20 cellular contexts compared by ENCODE assay signal in the genomic region with DNA sequence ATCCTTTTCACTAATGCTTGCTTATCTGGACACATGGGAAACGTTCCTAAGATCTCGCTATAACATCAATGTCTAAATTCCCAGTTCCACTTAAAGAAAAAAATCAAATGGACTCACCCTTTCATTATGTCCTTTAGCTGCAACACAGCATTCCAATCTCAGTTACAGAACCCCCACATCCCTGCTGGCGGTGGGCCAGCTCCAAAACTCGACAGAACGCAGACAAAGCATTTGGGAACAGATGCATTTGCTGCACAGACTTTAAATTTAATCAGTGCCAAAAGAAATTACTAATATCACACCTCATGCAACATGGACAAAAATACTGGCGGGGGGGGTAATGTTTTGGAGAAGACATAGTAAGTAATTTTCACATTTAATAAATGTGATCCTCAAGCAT.
DNase-seq lines count a peak whose midpoint lies in the region; ATAC-seq, FAIRE-seq and TF ChIP-seq lines count a peak whose summit lies in the region.
"Had no signal": no experiment of that assay in that cellular context is flagged by ENCODE, and none has a peak within 500 bp of the region (broad histone marks: within the 10 kb centered on the region; RNA-seq: fewer than 3 reads in every experiment).

No MANE protein-coding gene starts in this region.

- H3K27ac ChIP-seq in K562 (ENCODE audit: extremely low read depth, low read depth, low read length), result no peak overlapping the region
- H3K27ac ChIP-seq: A549, ascending aorta had no signal

- no peaks in the 10 kb centered on the region for H3K27me3 Mint-ChIP-seq in activated T-cell treated with anti-CD3 and anti-CD28 coated beads, Interleukin-2, amount 50 U/mL, for 24 hours
- H3K27me3 Mint-ChIP-seq in mesothelial cell of epicardium (ENCODE audit: low read depth), result no peaks in the 10 kb centered on the region
- H3K27me3 Mint-ChIP-seq in type B pancreatic cell, result no peaks in the 10 kb centered on the region

- TF ChIP-seq EP300 in K562 (IDR thresholded peaks at IDR 0.05; ENCODE audit: low read length), result no peak

- no peak for TF ChIP-seq RAD21 in K562 (CRISPR knock-in tag; conservative IDR thresholded peaks at IDR 0.05 in 1 of 2, IDR thresholded peaks at IDR 0.05 in 1 of 2)

- in situ Hi-C loops in K562 (cut with MboI), result no loop called here

- H3K9me3 ChIP-seq in K562 (replicated peaks; ENCODE audit: control insufficient read depth, insufficient read depth, low read depth, low read length), result no peaks in the 10 kb centered on the region
- H3K9me3 ChIP-seq: A549, ascending aorta, HAP-1 had no signal

- H3K4me1 Mint-ChIP-seq in activated T-cell treated with anti-CD3 and anti-CD28 coated beads, Interleukin-2, amount 50 U/mL, for 24 hours (ENCODE audit: low read depth), result peaks cover 74% of the 10 kb centered on the region
- H3K4me1 Mint-ChIP-seq in mesothelial cell of epicardium (peaks cover 39% of the 10 kb centered on the region), type B pancreatic cell (ENCODE audit: unreplicated experiment) (peaks cover 48% of the 10 kb centered on the region)

- no peak for TF ChIP-seq POLR2A in K562 (conservative IDR thresholded peaks at IDR 0.05)

- H3K27ac Mint-ChIP-seq in activated T-cell treated with anti-CD3 and anti-CD28 coated beads, Interleukin-2, amount 50 U/mL, for 24 hours, result peak overlapping the region; percentile 24
- peak overlapping the region; percentile 90 for H3K27ac Mint-ChIP-seq in mesothelial cell of epicardium
- peak overlapping the region; percentile 57 for H3K27ac Mint-ChIP-seq in type B pancreatic cell
- H3K27ac Mint-ChIP-seq: CD14-positive monocyte, progenitor cell of endocrine pancreas had no signal

- no peak overlapping the region for H3K4me3 ChIP-seq in K562
- H3K4me3 ChIP-seq: A549, ascending aorta, coronary artery, HAP-1 had no signal

- H3K79me2 ChIP-seq in K562 (ENCODE audit: control insufficient read depth, insufficient read depth, low read length), result peaks cover 12% of the 10 kb centered on the region; the same call in 1 of the 3 replicates

- H3K9me1 ChIP-seq in K562 (ENCODE audit: control insufficient read depth, insufficient read depth, low read length), result no peaks in the 10 kb centered on the region

- WGBS in K562 (ENCODE audit: insufficient coverage, low coverage, missing lambda C conversion rate), result 52% methylated on average over 6 of the region's 6 CpGs

- H4K20me1 ChIP-seq in K562 (replicated peaks; ENCODE audit: control insufficient read depth, insufficient read depth, low read length), result peaks cover 18% of the 10 kb centered on the region

- peaks cover 3% of the 10 kb centered on the region for H3K36me3 Mint-ChIP-seq in activated T-cell treated with anti-CD3 and anti-CD28 coated beads, Interleukin-2, amount 50 U/mL, for 24 hours (ENCODE audit: low read depth)
- H3K36me3 Mint-ChIP-seq in mesothelial cell of epicardium (no peaks in the 10 kb centered on the region), type B pancreatic cell (peaks cover 5% of the 10 kb centered on the region)
- H3K36me3 Mint-ChIP-seq: CD14-positive monocyte had no signal

- H3K9ac ChIP-seq in K562 (ENCODE audit: insufficient read depth in 1 of 2, low read depth in 2 of 2, low read length in 2 of 2), result no peak overlapping the region

- no peak overlapping the region for H3K4me2 ChIP-seq in K562 (ENCODE audit: insufficient read depth, low read length)
- H3K4me2 ChIP-seq: A549 had no signal

- no peaks in the 10 kb centered on the region for H3K9me3 Mint-ChIP-seq in activated T-cell treated with anti-CD3 and anti-CD28 coated beads, Interleukin-2, amount 50 U/mL, for 24 hours
- no peaks in the 10 kb centered on the region for H3K9me3 Mint-ChIP-seq in mesothelial cell of epicardium
- H3K9me3 Mint-ChIP-seq in type B pancreatic cell, result no peaks in the 10 kb centered on the region

- POLR2A ChIA-PET in K562 (lab: Yijun Ruan, JAX), result interaction anchor here (1.3 kb wide), 2 partner anchors 11 to 70 kb away, joined by 3 read pairs; no protein-coding TSS in a partner anchor

- no TSS peak for BruUV-seq in K562 (replicated peaks; lab: Mats Ljungman, UMichigan)

- no peaks in the 10 kb centered on the region for H3K27me3 ChIP-seq in K562 (ENCODE audit: control insufficient read depth in 2 of 2, insufficient read depth in 2 of 2, low read length in 2 of 2)
- H3K27me3 ChIP-seq: ascending aorta had no signal

- DNase-seq in activated T-cell treated with anti-CD3 and anti-CD28 coated beads, Interleukin-2, amount 50 U/mL, for 24 hours, result no peak
- no peak for DNase-seq in activated T-cell treated with anti-CD3 and anti-CD28 coated beads, Interleukin-2, amount 50 U/mL, for 48 hours
- DNase-seq in K562 (ENCODE audit: extremely low read depth in 1 of 4, low spot score in 3 of 4) (no peak), mesothelial cell of epicardium (ENCODE audit: low spot score in 2 of 2, unreplicated experiment in 2 of 2) (peak; percentile 46 to 75), type B pancreatic cell (ENCODE audit: extremely low spot score, unreplicated experiment) (no peak), AML-193 (lab: John Stamatoyannopoulos, UW) (no peak)
- no peak for DNase-seq in stimulated activated CD4-positive, alpha-beta T cell treated with anti-CD3 and anti-CD28 coated beads, Interleukin-4, amount 100 ng/mL, for 4 hours
- DNase-seq: activated gamma-delta T cell, DND-41, NCI-H446 treated with DMSO at 0.1 percent for 48 hours, RPMI8226 had no signal

- no peak overlapping the region for H2AFZ ChIP-seq in K562 (ENCODE audit: low read depth, low read length)

- no peaks in the 10 kb centered on the region; the same call in 2 of the 3 replicates for H3K36me3 ChIP-seq in K562 (ENCODE audit: control insufficient read depth, insufficient read depth, low read length)
- H3K36me3 ChIP-seq: ascending aorta, HAP-1 had no signal

- H3K4me3 Mint-ChIP-seq in activated T-cell treated with anti-CD3 and anti-CD28 coated beads, Interleukin-2, amount 50 U/mL, for 24 hours, result no peak overlapping the region
- no peak overlapping the region for H3K4me3 Mint-ChIP-seq in mesothelial cell of epicardium
- H3K4me3 Mint-ChIP-seq in type B pancreatic cell, result peak overlapping the region; percentile 48
- H3K4me3 Mint-ChIP-seq: CD14-positive monocyte had no signal

- TF ChIP-seq CTCF in K562 (IDR thresholded peaks at IDR 0.05 in 2 of 3, conservative IDR thresholded peaks at IDR 0.05 in 1 of 3; ENCODE audit: insufficient read depth in 2 of 3, low read depth in 1 of 3, low read length in 3 of 3), result no peak
- no peak for TF ChIP-seq CTCF in mesothelial cell of epicardium (IDR thresholded peaks at IDR 0.05; ENCODE audit: unreplicated experiment)
- TF ChIP-seq CTCF in type B pancreatic cell (conservative IDR thresholded peaks at IDR 0.05), result no peak

- CTCF ChIA-PET in K562 (lab: Yijun Ruan, JAX; ENCODE audit: low intra/inter-chr PET ratio), result no interaction called here

- FAIRE-seq in K562 (lab: Jason Lieb, UNC), result no peak
- FAIRE-seq: A549, GM18507, HTR-8/SVneo had no signal

- H3K4me1 ChIP-seq in K562 (replicated peaks in 1 of 2; ENCODE audit: control insufficient read depth in 2 of 2, insufficient read depth in 2 of 2, low read length in 2 of 2), result peaks cover 25 to 29% of the 10 kb centered on the region in 2 experiments
- H3K4me1 ChIP-seq: HAP-1 had no signal

- no peak for ATAC-seq in K562
- ATAC-seq in GM21723 (IDR thresholded peaks at IDR 0.05; ENCODE audit: unreplicated experiment), result no peak
- ATAC-seq: A549 had no signal

- intact Hi-C loops in K562 (cut with micrococcal nuclease), result no loop called here

TF ChIP-seq in K562, 482 proteins besides CTCF, POLR2A, EP300 and RAD21:
- TF ChIP-seq SMARCC2 (IDR thresholded peaks at IDR 0.05; ENCODE audit: low read depth) (no peak), NFIC (IDR thresholded peaks at IDR 0.05) (peak; percentile 69)

Comparison
In these comparisons a context has a peak if more than half of its experiments do, and no peak if none do; other contexts are left out.
1. DNase-seq: peak in mesothelial cell of epicardium (2 of 2); none in activated T-cell treated with anti-CD3 and anti-CD28 coated beads, Interleukin-2, amount 50 U/mL, for 24 hours (single experiment), activated T-cell treated with anti-CD3 and anti-CD28 coated beads, Interleukin-2, amount 50 U/mL, for 48 hours (0 of 2), K562 (0 of 4), type B pancreatic cell (single experiment), AML-193 (0 of 2) and stimulated activated CD4-positive, alpha-beta T cell treated with anti-CD3 and anti-CD28 coated beads, Interleukin-4, amount 100 ng/mL, for 4 hours (0 of 2).
2. H3K27ac Mint-ChIP-seq: peak in every context shown above with its lines; median percentile 90 in mesothelial cell of epicardium; 57 in type B pancreatic cell; 24 in activated T-cell treated with anti-CD3 and anti-CD28 coated beads, Interleukin-2, amount 50 U/mL, for 24 hours.